ENCODE assay signal across 7 cellular contexts in the genomic region with DNA sequence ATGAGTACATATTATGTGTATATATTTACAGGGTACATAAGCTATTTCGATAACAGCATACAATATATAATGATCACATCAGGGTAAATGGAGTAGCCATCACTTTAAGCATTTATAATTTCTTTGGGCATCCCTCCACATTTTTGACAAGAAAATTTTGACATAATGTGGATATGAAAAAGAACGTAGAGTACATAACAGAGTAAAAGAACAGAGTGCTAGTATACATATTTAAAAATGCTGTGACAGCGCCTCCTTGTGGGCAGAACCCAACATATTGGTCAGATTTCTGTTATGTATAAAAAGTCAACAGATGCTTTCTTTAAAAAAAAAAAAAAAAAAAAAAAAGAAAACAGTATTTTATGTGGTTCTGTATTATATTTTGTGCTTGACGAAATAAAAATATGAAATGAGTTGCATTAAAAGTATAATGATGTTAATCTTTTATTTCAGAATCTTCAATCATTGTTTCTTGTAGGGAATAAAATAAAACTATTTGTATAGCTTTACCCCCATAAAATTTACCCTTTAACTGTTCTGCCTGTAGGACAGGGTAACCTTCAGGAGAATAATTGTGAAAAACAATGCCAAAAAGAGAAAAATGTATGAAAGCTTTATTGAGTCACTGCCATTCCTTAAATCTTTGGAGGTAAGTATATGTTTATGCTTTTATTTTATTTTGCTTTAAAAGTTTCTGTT. TPM values are rescaled to one million over a fixed set of nuclear protein-coding genes. Genes with fewer than 3 reads are reported as not detected.
DNase-seq lines count a peak whose midpoint lies in the region; ATAC-seq, FAIRE-seq and TF ChIP-seq lines count a peak whose summit lies in the region.

No MANE protein-coding gene starts in this region.

- ATAC-seq in HepG2 = peak; percentile 53; the same call in 1 of the 3 replicates
- ATAC-seq in GM19463 (IDR thresholded peaks at IDR 0.05; ENCODE audit: unreplicated experiment) = no peak

- POLR2A ChIA-PET in HepG2 (lab: Yijun Ruan, JAX) = no interaction called here

- no peak for TF ChIP-seq RAD21 in HepG2 (CRISPR knock-in tag; IDR thresholded peaks at IDR 0.05)

- no peak for TF ChIP-seq POLR2A in HepG2 (IDR thresholded peaks at IDR 0.05; ENCODE audit: insufficient read depth in 1 of 2, low read depth in 2 of 2, low read length in 2 of 2)

- H3K79me2 ChIP-seq in HepG2 (ENCODE audit: insufficient read depth, low read length) = no peaks in the 10 kb centered on the region

- in situ Hi-C loops in HepG2 (cut with HindIII; ENCODE audit: extremely low pct_ligation_motif_present, low pct_unique_long_range_greater_than_20kb) = no loop called here

- H3K9me3 ChIP-seq in HepG2 (ENCODE audit: low read length) = no peaks in the 10 kb centered on the region

- intact Hi-C loops in HepG2 (cut with micrococcal nuclease; ENCODE audit: unreplicated experiment) = loop anchor here (1.0 kb wide), 2 partner anchors 203 to 357 kb away; no protein-coding TSS in a partner anchor

- CTCF ChIA-PET in HepG2 (lab: Yijun Ruan, JAX; ENCODE audit: low intra/inter-chr PET ratio, low total read pairs) = interaction anchor here (2.5 to 3.5 kb wide), 2 partner anchors 203 to 358 kb away, joined by 13 to 15 read pairs; no protein-coding TSS in a partner anchor

- peak; percentile 65 for FAIRE-seq in GM19239 (lab: Jason Lieb, UNC)
- no peak for FAIRE-seq in HepG2 (lab: Jason Lieb, UNC)

- no peaks in the 10 kb centered on the region for H4K20me1 ChIP-seq in HepG2 (ENCODE audit: insufficient read depth, low read length)

- no TSS peak for BruUV-seq in HepG2 (replicated peaks; lab: Mats Ljungman, UMichigan)

- TF ChIP-seq CTCF in WI38 (IDR thresholded peaks at IDR 0.05; ENCODE audit: low read depth, low read length) = 0 out of 2 replicates have a peak, but pooled peaks have one; percentile 22
- TF ChIP-seq CTCF in cardiac fibroblast (IDR thresholded peaks at IDR 0.05; ENCODE audit: low read depth, low read length) = peak; percentile 46
- TF ChIP-seq CTCF in HepG2 (CRISPR knock-in tag; IDR thresholded peaks at IDR 0.05) = peak; percentile 59

- DNase-seq in GM19239 (ENCODE audit: insufficient read length, low spot score) (no peak), NCI-H2107 (lab: John Stamatoyannopoulos, UW) (peak; percentile 7), cardiac fibroblast (ENCODE audit: low read depth in 2 of 2) (peak; percentile 85), HepG2 (ENCODE audit: low spot score) (peak; percentile 40)
- DNase-seq in stimulated activated CD4-positive, alpha-beta T cell treated with anti-CD3 and anti-CD28 coated beads, TNF-alpha, amount 100 ng/mL, for 4 hours (ENCODE audit: low read depth in 3 of 3) = peak; percentile 47 to 58 (median 55)

- TF ChIP-seq EP300 in HepG2 (IDR thresholded peaks at IDR 0.05; ENCODE audit: low read depth in 2 of 2, low read length in 2 of 2) (no peak), HepG2 (CRISPR knock-in tag; IDR thresholded peaks at IDR 0.05; ENCODE audit: borderline replicate concordance) (no peak)

- H3K4me3 ChIP-seq in WI38 (ENCODE audit: low read depth, low read length) (no peak overlapping the region), cardiac fibroblast (replicated peaks in 1 of 2; ENCODE audit: low read depth in 2 of 2, low read length in 2 of 2) (no peak overlapping the region), HepG2 (replicated peaks in 1 of 3; ENCODE audit: insufficient read depth in 1 of 3, low read depth in 2 of 3, low read length in 3 of 3) (no peak overlapping the region)

- H2AFZ ChIP-seq in HepG2 (ENCODE audit: low read length) = no peak overlapping the region

- no peaks in the 10 kb centered on the region for H3K4me1 ChIP-seq in HepG2 (ENCODE audit: insufficient read depth, low read length)

- WGBS in HepG2 (ENCODE audit: low lambda C conversion rate) = 25% methylated on average over 4 of the region's 4 CpGs

- no peak overlapping the region for H3K27ac ChIP-seq in HepG2 (ENCODE audit: extremely low read length, insufficient read depth, low read length)

- H3K9ac ChIP-seq in HepG2 (ENCODE audit: insufficient read depth, low read depth, low read length) = no peak overlapping the region

- H3K27me3 ChIP-seq in HepG2 (ENCODE audit: control insufficient read depth in 1 of 2, insufficient read depth in 2 of 2, low read length in 2 of 2) = peaks cover 2 to 3% of the 10 kb centered on the region in 2 experiments; a peak in 3 of 5 replicates

- H3K36me3 ChIP-seq in HepG2 (replicated peaks in 1 of 2; ENCODE audit: control insufficient read depth in 1 of 2, insufficient read depth in 2 of 2, low read length in 2 of 2) = no peaks in the 10 kb centered on the region

- no peak overlapping the region for H3K4me2 ChIP-seq in HepG2 (ENCODE audit: low read depth, low read length)

TF ChIP-seq in HepG2, 621 proteins besides CTCF, POLR2A, EP300 and RAD21:
- TF ChIP-seq STAG1 (CRISPR knock-in tag; IDR thresholded peaks at IDR 0.05) = peak; percentile 47
- TF ChIP-seq SMC3 (IDR thresholded peaks at IDR 0.05; ENCODE audit: low read length) = peak; percentile 51
- no peak for TF ChIP-seq ZNF850 (CRISPR knock-in tag; conservative IDR thresholded peaks at IDR 0.05)
- TF ChIP-seq, protein P1, sequence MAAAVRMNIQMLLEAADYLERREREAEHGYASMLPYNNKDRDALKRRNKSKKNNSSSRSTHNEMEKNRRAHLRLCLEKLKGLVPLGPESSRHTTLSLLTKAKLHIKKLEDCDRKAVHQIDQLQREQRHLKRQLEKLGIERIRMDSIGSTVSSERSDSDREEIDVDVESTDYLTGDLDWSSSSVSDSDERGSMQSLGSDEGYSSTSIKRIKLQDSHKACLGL (CRISPR knock-in tag; IDR thresholded peaks at IDR 0.05) = no peak
- no peak for TF ChIP-seq ZZZ3 (CRISPR knock-in tag; IDR thresholded peaks at IDR 0.05; ENCODE audit: borderline replicate concordance)

RNA-seq across cellular contexts. Expression of gene HBP1, which starts 18.3 kb away (rescaled TPM):
- 22.9 and 29.8 TPM in 2 replicates for total RNA-seq in HepG2 (2016; rRNA removed; fragmentation: Illumina TruSeq; extraction: Trizol)
- total RNA-seq in HepG2 (2016; cell fraction: cytosol; rRNA removed; fragmentation: Illumina TruSeq; extraction: Trizol; ENCODE audit: low read depth) = 4.4 and 5.2 TPM in 2 replicates
- total RNA-seq in HepG2 (2016; cell fraction: insoluble cytoplasmic fraction; rRNA removed; fragmentation: Illumina TruSeq; extraction: Trizol) = 19.6 and 28.9 TPM in 2 replicates
- total RNA-seq in HepG2 (2016; cell fraction: membrane; rRNA removed; fragmentation: Illumina TruSeq; extraction: Trizol) = 8.0 and 9.4 TPM in 2 replicates
- total RNA-seq in HepG2 (2016; cell fraction: nucleus; rRNA removed; fragmentation: Illumina TruSeq; extraction: Trizol) = 16.5 and 18.0 TPM in 2 replicates
- polyA plus RNA-seq in HepG2 (2011; rRNA removed) = 37.8 and 44.1 TPM in 2 replicates
- polyA plus RNA-seq in HepG2 (2011; cell fraction: cytosol; rRNA removed) = 24.4 and 33.9 TPM in 2 replicates
- polyA plus RNA-seq in HepG2 (2011; cell fraction: nucleus; rRNA removed) = 24.5 and 27.2 TPM in 2 replicates
- 40.5 and 54.8 TPM in 2 replicates for polyA plus RNA-seq in HepG2 (2012)
- 1.5 TPM in 2 replicates for polyA plus RNA-seq in HepG2 (2016; cell fraction: cytosol; fragmentation: Illumina TruSeq; extraction: Trizol; ENCODE audit: low read depth)
- 21.0 and 21.2 TPM in 2 replicates for polyA plus RNA-seq in HepG2 (2016; cell fraction: insoluble cytoplasmic fraction; fragmentation: Illumina TruSeq; extraction: Trizol; ENCODE audit: low read depth)
- polyA plus RNA-seq in HepG2 (2016; cell fraction: membrane; fragmentation: Illumina TruSeq; extraction: Trizol; ENCODE audit: low read depth) = 3.2 and 3.9 TPM in 2 replicates
- 13.2 and 18.0 TPM in 2 replicates for polyA plus RNA-seq in HepG2 (2016; cell fraction: nucleus; fragmentation: Illumina TruSeq; extraction: Trizol; ENCODE audit: insufficient read depth, low read depth)
- 46.4 and 47.9 TPM in 2 replicates for polyA minus RNA-seq in HepG2 (2011; rRNA and poly(A)+ RNA removed; ENCODE audit: low replicate concordance)
- polyA minus RNA-seq in HepG2 (2011; cell fraction: cytosol; rRNA and poly(A)+ RNA removed) = 25.5 and 31.9 TPM in 2 replicates
- polyA minus RNA-seq in HepG2 (2011; cell fraction: nucleus; rRNA and poly(A)+ RNA removed) = 109 and 115 TPM in 2 replicates
